Comparison of ENCODE assay signal across 22 cellular contexts in the genomic region with DNA sequence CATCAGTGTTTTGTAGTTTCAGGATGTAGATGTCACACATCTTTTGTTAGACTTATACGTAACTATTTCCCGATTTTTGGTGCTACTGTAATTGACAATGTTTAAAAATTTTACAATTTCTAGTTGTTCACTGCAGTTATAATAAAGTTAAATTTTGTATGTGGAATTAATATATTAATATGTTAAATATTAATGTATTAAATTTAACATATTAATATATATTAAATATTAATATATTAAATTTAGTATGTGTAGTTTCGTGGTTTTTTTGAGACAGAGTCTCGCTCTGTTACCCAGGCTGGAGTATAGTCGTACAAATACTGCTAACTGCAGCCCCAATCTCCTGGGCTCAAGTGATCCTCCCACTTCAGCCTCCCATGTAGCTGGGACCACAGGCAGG. TPM values are rescaled to one million over a fixed set of nuclear protein-coding genes. Genes with fewer than 3 reads are reported as not detected.
DNase-seq lines count a peak whose midpoint lies in the region; ATAC-seq, FAIRE-seq and TF ChIP-seq lines count a peak whose summit lies in the region.
"Had no signal": no experiment of that assay in that cellular context is flagged by ENCODE, and none has a peak within 500 bp of the region (broad histone marks: within the 10 kb centered on the region; RNA-seq: fewer than 3 reads in every experiment).

No MANE protein-coding gene starts in this region.

- H3K27me3 ChIP-seq in KMS-11 (ENCODE audit: insufficient read depth, low read depth), result no peaks in the 10 kb centered on the region
- no peaks in the 10 kb centered on the region for H3K27me3 ChIP-seq in body of pancreas
- H3K27me3 ChIP-seq in pancreas, result no peaks in the 10 kb centered on the region
- H3K27me3 ChIP-seq: BE2C had no signal

- WGBS in body of pancreas, 2 donors, result 86 to 87% methylated on average over 5 of the region's 5 CpGs
- WGBS in pancreas, 2 donors, result 84 to 91% methylated on average over 5 of the region's 5 CpGs

- no peak overlapping the region for H3K27ac ChIP-seq in KMS-11
- peak overlapping the region in 3 of 4 donors; percentile 77 to 87 (median 81) for H3K27ac ChIP-seq in body of pancreas
- H3K27ac ChIP-seq in pancreas, result peak overlapping the region in 2 of 4 donors; percentile 85 to 87
- H3K27ac ChIP-seq: thoracic aorta had no signal

- no peak overlapping the region for H3K4me3 ChIP-seq in KMS-11 (IDR thresholded peaks at IDR 0.05; ENCODE audit: insufficient read depth, low read depth, low read length)
- H3K4me3 ChIP-seq in body of pancreas, result no peak overlapping the region
- no peak overlapping the region for H3K4me3 ChIP-seq in pancreas

- H3K9ac ChIP-seq in KMS-11, result no peak overlapping the region

- no peaks in the 10 kb centered on the region for H4K20me1 ChIP-seq in KMS-11 (ENCODE audit: insufficient read depth)

- FAIRE-seq in A204.1 (lab: Jason Lieb, UNC), result peak; percentile 57
- peak; percentile 37 for FAIRE-seq in pancreas (lab: Jason Lieb, UNC)
- FAIRE-seq: bronchial epithelial cell, GM12892, kidney had no signal

- intact Hi-C loops in body of pancreas (cut with DNase I), result no loop called here
- intact Hi-C loops in pancreas (cut with DNase I), result loop anchor here in 1 of 3 donors (10.0 kb wide), 1 partner anchor 51 kb away; no protein-coding TSS in a partner anchor

- no peaks in the 10 kb centered on the region for H3K9me3 ChIP-seq in body of pancreas
- no peaks in the 10 kb centered on the region for H3K9me3 ChIP-seq in pancreas
- H3K9me3 ChIP-seq: BE2C, thoracic aorta had no signal

- peak overlapping the region; percentile 32; the same call in 1 of the 2 replicates for H3K4me2 ChIP-seq in KMS-11

- DNase-seq in body of pancreas, result no peak
- no peak for DNase-seq in pancreas
- no peak for DNase-seq in activated CD8-positive, alpha-beta memory T cell treated with anti-CD3 and anti-CD28 coated beads, Interleukin-2, amount 10 ng/mL, durations not matched to agents 7 days and 5 days
- DNase-seq in NCI-H748 treated with DMSO at 0.1 percent for 48 hours (lab: John Stamatoyannopoulos, UW), result no peak
- DNase-seq in hypothalamus (lab: John Stamatoyannopoulos, UW), result no peak
- DNase-seq: BE2C; effector memory CD4-positive, alpha-beta T cell; NCI-H226; NCI-H526 treated with DMSO at 0.1 percent for 48 hours; stimulated activated CD4-positive, alpha-beta T cell treated with anti-CD3 and anti-CD28 coated beads, Interleukin-2, amount 100 ng/mL, for 24 hours had no signal

- H2AFZ ChIP-seq in KMS-11 (ENCODE audit: low read depth), result no peak overlapping the region

- H3K9me3 Mint-ChIP-seq in activated CD8-positive, alpha-beta memory T cell treated with anti-CD3 and anti-CD28 coated beads, Interleukin-2, amount 10 ng/mL, durations not matched to agents 7 days and 5 days (ENCODE audit: low read depth), result no peaks in the 10 kb centered on the region
- H3K9me3 Mint-ChIP-seq: activated naive CD4-positive, alpha-beta T cell treated with anti-CD3 and anti-CD28 coated beads, Interleukin-2, amount 50 U/mL, for 72 hours; natural killer cell treated with Interleukin-12 subunit alpha and Interleukin-12 subunit beta and Interleukin-15 and Interleukin-18, amount 100 ng/mL, for 72 hours; stimulated activated naive CD8-positive, alpha-beta T cell treated with anti-CD3 and anti-CD28 coated beads, Interleukin-15, Interleukin-2, amounts not matched to agents 100 ng/mL and 50 ng/mL, for 24 hours had no signal

- no peaks in the 10 kb centered on the region for H3K79me2 ChIP-seq in KMS-11 (ENCODE audit: insufficient read depth, low read depth)

- H3K36me3 Mint-ChIP-seq in activated CD8-positive, alpha-beta memory T cell treated with anti-CD3 and anti-CD28 coated beads, Interleukin-2, amount 10 ng/mL, durations not matched to agents 7 days and 5 days, result peaks cover 8% of the 10 kb centered on the region
- H3K36me3 Mint-ChIP-seq: activated naive CD4-positive, alpha-beta T cell treated with anti-CD3 and anti-CD28 coated beads, Interleukin-2, amount 50 U/mL, for 72 hours; natural killer cell treated with Interleukin-12 subunit alpha and Interleukin-12 subunit beta and Interleukin-15 and Interleukin-18, amount 100 ng/mL, for 72 hours had no signal

- no peak for TF ChIP-seq POLR2A in body of pancreas (IDR thresholded peaks at IDR 0.05)

- ATAC-seq in body of pancreas (no peak), pancreas (no peak), GM21825 (IDR thresholded peaks at IDR 0.05; ENCODE audit: unreplicated experiment) (no peak)
- ATAC-seq in activated CD8-positive, alpha-beta memory T cell treated with anti-CD3 and anti-CD28 coated beads, Interleukin-2, amount 10 ng/mL, durations not matched to agents 7 days and 5 days, result no peak
- ATAC-seq: natural killer cell treated with Interleukin-12 subunit alpha and Interleukin-12 subunit beta and Interleukin-15 and Interleukin-18, amount 100 ng/mL, for 72 hours had no signal

- no peak for TF ChIP-seq CTCF in KMS-11 (conservative IDR thresholded peaks at IDR 0.05; ENCODE audit: low read depth, low read length)
- no peak for TF ChIP-seq CTCF in body of pancreas (IDR thresholded peaks at IDR 0.05)
- no peak for TF ChIP-seq CTCF in pancreas (IDR thresholded peaks at IDR 0.05)

- H3K27me3 Mint-ChIP-seq in activated CD8-positive, alpha-beta memory T cell treated with anti-CD3 and anti-CD28 coated beads, Interleukin-2, amount 10 ng/mL, durations not matched to agents 7 days and 5 days, result peaks cover 8% of the 10 kb centered on the region
- H3K27me3 Mint-ChIP-seq: activated CD4-positive, alpha-beta T cell treated with anti-CD3 and anti-CD28 coated beads for 36 hours; natural killer cell treated with Interleukin-12 subunit alpha and Interleukin-12 subunit beta and Interleukin-15 and Interleukin-18, amount 100 ng/mL, for 72 hours; stimulated activated naive CD8-positive, alpha-beta T cell treated with anti-CD3 and anti-CD28 coated beads, Interleukin-15, Interleukin-2, amounts not matched to agents 100 ng/mL and 50 ng/mL, for 24 hours had no signal

- no peak overlapping the region for H3K27ac Mint-ChIP-seq in activated CD8-positive, alpha-beta memory T cell treated with anti-CD3 and anti-CD28 coated beads, Interleukin-2, amount 10 ng/mL, durations not matched to agents 7 days and 5 days
- H3K27ac Mint-ChIP-seq: activated CD4-positive, alpha-beta T cell treated with anti-CD3 and anti-CD28 coated beads for 36 hours; activated CD8-positive, alpha-beta T cell treated with anti-CD3 and anti-CD28 coated beads, Interleukin-2, amount 10 ng/mL, durations not matched to agents 7 days and 5 days; activated naive CD4-positive, alpha-beta T cell treated with anti-CD3 and anti-CD28 coated beads, Interleukin-2, amount 50 U/mL, for 72 hours; natural killer cell treated with Interleukin-12 subunit alpha and Interleukin-12 subunit beta and Interleukin-15 and Interleukin-18, amount 100 ng/mL, for 72 hours had no signal

- peaks cover 15% of the 10 kb centered on the region for H3K4me1 Mint-ChIP-seq in activated CD8-positive, alpha-beta memory T cell treated with anti-CD3 and anti-CD28 coated beads, Interleukin-2, amount 10 ng/mL, durations not matched to agents 7 days and 5 days

- peaks cover 18% of the 10 kb centered on the region for H3K4me1 ChIP-seq in KMS-11 (ENCODE audit: low read depth, poor library complexity, severe bottlenecking)
- peaks cover 30% of the 10 kb centered on the region for H3K4me1 ChIP-seq in body of pancreas
- peaks cover 10 to 26% (median 19%) of the 10 kb centered on the region in 3 donors for H3K4me1 ChIP-seq in pancreas

- H3K36me3 ChIP-seq in KMS-11 (ENCODE audit: insufficient read depth) (no peaks in the 10 kb centered on the region), body of pancreas (replicated peaks in 1 of 2; ENCODE audit: insufficient read depth in 1 of 2, low read depth in 2 of 2) (peaks cover 0 to under 1% of the 10 kb centered on the region in 2 donors), pancreas (no peaks in the 10 kb centered on the region)
- H3K36me3 ChIP-seq: thoracic aorta had no signal

- CTCF ChIA-PET in activated CD8-positive, alpha-beta memory T cell treated with anti-CD3 and anti-CD28 coated beads, Interleukin-2, amount 10 ng/mL, durations not matched to agents 7 days and 5 days (lab: Charles Lee), result interaction anchor here (1.7 to 2.2 kb wide), 2 partner anchors 14 to 56 kb away, joined by 5 to 10 read pairs; no protein-coding TSS in a partner anchor

- no peak overlapping the region for H3K4me3 Mint-ChIP-seq in activated CD8-positive, alpha-beta memory T cell treated with anti-CD3 and anti-CD28 coated beads, Interleukin-2, amount 10 ng/mL, durations not matched to agents 7 days and 5 days
- H3K4me3 Mint-ChIP-seq: activated CD4-positive, alpha-beta T cell treated with anti-CD3 and anti-CD28 coated beads for 36 hours; natural killer cell treated with Interleukin-12 subunit alpha and Interleukin-12 subunit beta and Interleukin-15 and Interleukin-18, amount 100 ng/mL, for 72 hours had no signal

RNA-seq across cellular contexts. Expression of a gene that starts 5.7 kb away (rescaled TPM):
- total RNA-seq in body of pancreas (100 to 1,000 TPM; 123 to 213 TPM), pancreas (100 to 1,000 TPM in 2 of 6 donors, 10 to 100 TPM in 4; 35.3 to 169 (median 71.4) TPM)
- 100 to 1,000 TPM in 1 of 2 donors, 10 to 100 TPM in 1; 80.1 to 102 TPM for polyA plus RNA-seq in pancreas
- total RNA-seq in activated CD8-positive, alpha-beta memory T cell treated with anti-CD3 and anti-CD28 coated beads, Interleukin-2, amount 10 ng/mL, durations not matched to agents 7 days and 5 days, result 100 to 1,000 TPM in 1 of 2 experiments, 10 to 100 TPM in 1; 75.7 to 162 TPM

RNA-seq across cellular contexts. Expression of a gene that starts 24.2 kb away (rescaled TPM):
- total RNA-seq in body of pancreas (10 to 100 TPM; 12.5 to 17.5 TPM), pancreas (10 to 100 TPM; 20.7 to 45.0 (median 29.3) TPM)
- polyA plus RNA-seq in pancreas, result 10 to 100 TPM in 1 of 2 donors, 1 to 10 TPM in 1; 7.4 to 10.7 TPM
- 10 to 100 TPM; 67.2 to 78.3 TPM for total RNA-seq in activated CD8-positive, alpha-beta memory T cell treated with anti-CD3 and anti-CD28 coated beads, Interleukin-2, amount 10 ng/mL, durations not matched to agents 7 days and 5 days

RNA-seq across cellular contexts. Expression of a gene that starts 38.6 kb away (rescaled TPM):
- 10 to 100 TPM in 1 of 2 donors, 1 to 10 TPM in 1; 8.3 to 50.1 TPM for total RNA-seq in body of pancreas
- 10 to 100 TPM in 2 of 6 donors, 1 to 10 TPM in 4; 5.3 to 17.9 (median 6.7) TPM for total RNA-seq in pancreas
- 10 to 100 TPM in 1 of 2 donors, 1 to 10 TPM in 1; 9.4 to 31.2 TPM for polyA plus RNA-seq in pancreas
- not detected for total RNA-seq in activated CD8-positive, alpha-beta memory T cell treated with anti-CD3 and anti-CD28 coated beads, Interleukin-2, amount 10 ng/mL, durations not matched to agents 7 days and 5 days
- total RNA-seq: activated CD8-positive, alpha-beta T cell treated with anti-CD3 and anti-CD28 coated beads, Interleukin-2, amount 10 ng/mL, durations not matched to agents 7 days and 5 days; activated naive CD4-positive, alpha-beta T cell treated with anti-CD3 and anti-CD28 coated beads, Interleukin-2, amount 50 U/mL, for 72 hours; natural killer cell treated with Interleukin-12 subunit alpha and Interleukin-12 subunit beta and Interleukin-15 and Interleukin-18, amount 100 ng/mL, for 72 hours had no signal

Comparison
In these comparisons a context has a peak if more than half of its experiments do, and no peak if none do; other contexts are left out.
1. RNA of a gene that starts 38.6 kb away (total RNA-seq): 8.3 to 50.1 TPM in body of pancreas and 5.3 to 17.9 TPM in pancreas; not detected in activated CD8-positive, alpha-beta memory T cell treated with anti-CD3 and anti-CD28 coated beads, Interleukin-2, amount 10 ng/mL, durations not matched to agents 7 days and 5 days; every median in the first group is over 4 times any median in the second.